ENCODE assay signal across 8 cellular contexts in genomic region chr1:7539772-7540175, GRCh38.
DNase-seq lines count a peak whose midpoint lies in the region; ATAC-seq and TF ChIP-seq lines count a peak whose summit lies in the region.

No MANE protein-coding gene starts in this region.

- H3K36me3 ChIP-seq in lung (ENCODE audit: control insufficient read depth in 2 of 2, insufficient read depth in 2 of 2, low read length in 2 of 2) = no peaks in the 10 kb centered on the region

- H3K4me3 ChIP-seq in astrocyte of the spinal cord (ENCODE audit: low read depth, low read length) = no peak overlapping the region
- H3K4me3 ChIP-seq in lung = no peak overlapping the region

- no peak overlapping the region for H3K27ac ChIP-seq in lung (ENCODE audit: low read depth in 1 of 2, low read length in 1 of 2)

- no peaks in the 10 kb centered on the region for H3K27me3 ChIP-seq in lung (ENCODE audit: control insufficient read depth, insufficient read depth)

- peaks cover 0 to 5% of the 10 kb centered on the region in 2 donors for H3K4me1 ChIP-seq in lung (ENCODE audit: control insufficient read depth in 2 of 2, insufficient read depth in 2 of 2, low read length in 2 of 2)

- ATAC-seq in lung (ENCODE audit: insufficient read depth, low FRiP score) = peak; percentile 70
- ATAC-seq in GM21825 (IDR thresholded peaks at IDR 0.05; ENCODE audit: unreplicated experiment) = no peak
- ATAC-seq in HG02759 (IDR thresholded peaks at IDR 0.05; ENCODE audit: unreplicated experiment) = no peak

- 49 to 58% methylated on average over 7 of the region's 7 CpGs for WGBS in lung, 2 donors

- in situ Hi-C loops in astrocyte of the spinal cord (cut with HindIII; ENCODE audit: low sequenced_read_pairs) = no loop called here

- H3K9me3 ChIP-seq in lung (ENCODE audit: control insufficient read depth in 2 of 2, insufficient read depth in 1 of 2, low read length in 1 of 2) = no peaks in the 10 kb centered on the region

- peak; percentile 36 for DNase-seq in DMS79 treated with DMSO at 0.1 percent for 48 hours (lab: John Stamatoyannopoulos, UW)
- no peak for DNase-seq in DMS79 (lab: John Stamatoyannopoulos, UW)
- peak; percentile 24 for DNase-seq in LoVo (ENCODE audit: low spot score)
- DNase-seq in astrocyte of the spinal cord (ENCODE audit: low read depth, low spot score) = peak; percentile 15
- peak; percentile 62 for DNase-seq in lung (ENCODE audit: low spot score)
- DNase-seq in NOMO-1 (lab: John Stamatoyannopoulos, UW; ENCODE audit: unreplicated experiment in 2 of 2) = no peak

- TF ChIP-seq CTCF in astrocyte of the spinal cord (IDR thresholded peaks at IDR 0.05; ENCODE audit: low read depth, low read length) = peak; percentile 43
- no peak for TF ChIP-seq CTCF in lung (IDR thresholded peaks at IDR 0.05; ENCODE audit: control extremely low read depth, extremely low read depth)

Comparison
In these comparisons a context has a peak if more than half of its experiments do, and no peak if none do; other contexts are left out.
1. DNase-seq: peak in DMS79 treated with DMSO at 0.1 percent for 48 hours (single experiment), LoVo (single experiment), astrocyte of the spinal cord (single experiment) and lung (single experiment); none in DMS79 (single experiment) and NOMO-1 (0 of 2).